1 cellular context compared by ENCODE assay signal in the genomic region with DNA sequence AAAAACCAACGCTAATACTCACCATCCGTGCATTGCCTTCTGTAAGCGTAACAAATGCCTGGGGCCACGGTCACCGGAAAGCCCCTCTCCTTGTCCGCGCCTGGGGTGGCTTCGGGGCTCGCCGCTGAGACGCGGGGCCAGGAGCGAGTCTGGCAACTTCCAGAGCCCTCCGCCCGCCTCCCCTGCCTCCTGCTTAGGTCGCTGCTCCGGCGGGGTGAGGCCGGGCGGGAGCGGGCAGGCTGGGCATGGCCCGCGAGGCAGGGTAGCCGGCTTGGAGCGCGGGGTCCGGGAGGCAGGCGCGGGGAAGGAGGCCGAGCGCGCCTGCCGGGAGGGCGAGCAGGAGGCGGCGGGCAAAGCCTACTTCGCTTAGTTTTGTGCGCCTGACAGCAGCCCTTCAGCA.
TF ChIP-seq lines count a peak whose summit lies in the region.

No MANE protein-coding gene starts in this region.

TF ChIP-seq in WTC11, 78 proteins besides CTCF, POLR2A, EP300 and RAD21 (continued from another document):
- TF ChIP-seq ZNF232 (CRISPR knock-in tag; IDR thresholded peaks at IDR 0.05) (peak; percentile 51; the same call in 1 of the 2 replicates), NR3C1 (CRISPR knock-in tag; conservative IDR thresholded peaks at IDR 0.05; ENCODE audit: low read depth) (no peak), ZNF671 (CRISPR knock-in tag; IDR thresholded peaks at IDR 0.05) (no peak), ZNF317 (CRISPR knock-in tag; IDR thresholded peaks at IDR 0.05; ENCODE audit: borderline replicate concordance, low read depth) (no peak), FOXK1 (CRISPR knock-in tag; IDR thresholded peaks at IDR 0.05) (peak; percentile 40; the same call in 1 of the 2 replicates), GTF2I (CRISPR knock-in tag; conservative IDR thresholded peaks at IDR 0.05) (no peak), NR2C2 (CRISPR knock-in tag; IDR thresholded peaks at IDR 0.05) (no peak)
- TF ChIP-seq, protein P1, sequence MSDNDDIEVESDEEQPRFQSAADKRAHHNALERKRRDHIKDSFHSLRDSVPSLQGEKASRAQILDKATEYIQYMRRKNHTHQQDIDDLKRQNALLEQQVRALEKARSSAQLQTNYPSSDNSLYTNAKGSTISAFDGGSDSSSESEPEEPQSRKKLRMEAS (CRISPR knock-in tag; IDR thresholded peaks at IDR 0.05) = peak; percentile 28; the same call in 1 of the 2 replicates
- TF ChIP-seq, protein P2, sequence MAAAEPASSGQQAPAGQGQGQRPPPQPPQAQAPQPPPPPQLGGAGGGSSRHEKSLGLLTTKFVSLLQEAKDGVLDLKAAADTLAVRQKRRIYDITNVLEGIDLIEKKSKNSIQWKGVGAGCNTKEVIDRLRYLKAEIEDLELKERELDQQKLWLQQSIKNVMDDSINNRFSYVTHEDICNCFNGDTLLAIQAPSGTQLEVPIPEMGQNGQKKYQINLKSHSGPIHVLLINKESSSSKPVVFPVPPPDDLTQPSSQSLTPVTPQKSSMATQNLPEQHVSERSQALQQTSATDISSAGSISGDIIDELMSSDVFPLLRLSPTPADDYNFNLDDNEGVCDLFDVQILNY (CRISPR knock-in tag; IDR thresholded peaks at IDR 0.05) = 0 out of 2 replicates have a peak, but pooled peaks have one; percentile 60
- TF ChIP-seq, protein P3, sequence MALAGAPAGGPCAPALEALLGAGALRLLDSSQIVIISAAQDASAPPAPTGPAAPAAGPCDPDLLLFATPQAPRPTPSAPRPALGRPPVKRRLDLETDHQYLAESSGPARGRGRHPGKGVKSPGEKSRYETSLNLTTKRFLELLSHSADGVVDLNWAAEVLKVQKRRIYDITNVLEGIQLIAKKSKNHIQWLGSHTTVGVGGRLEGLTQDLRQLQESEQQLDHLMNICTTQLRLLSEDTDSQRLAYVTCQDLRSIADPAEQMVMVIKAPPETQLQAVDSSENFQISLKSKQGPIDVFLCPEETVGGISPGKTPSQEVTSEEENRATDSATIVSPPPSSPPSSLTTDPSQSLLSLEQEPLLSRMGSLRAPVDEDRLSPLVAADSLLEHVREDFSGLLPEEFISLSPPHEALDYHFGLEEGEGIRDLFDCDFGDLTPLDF (CRISPR knock-in tag; IDR thresholded peaks at IDR 0.05) = no peak
- TF ChIP-seq, protein P4, sequence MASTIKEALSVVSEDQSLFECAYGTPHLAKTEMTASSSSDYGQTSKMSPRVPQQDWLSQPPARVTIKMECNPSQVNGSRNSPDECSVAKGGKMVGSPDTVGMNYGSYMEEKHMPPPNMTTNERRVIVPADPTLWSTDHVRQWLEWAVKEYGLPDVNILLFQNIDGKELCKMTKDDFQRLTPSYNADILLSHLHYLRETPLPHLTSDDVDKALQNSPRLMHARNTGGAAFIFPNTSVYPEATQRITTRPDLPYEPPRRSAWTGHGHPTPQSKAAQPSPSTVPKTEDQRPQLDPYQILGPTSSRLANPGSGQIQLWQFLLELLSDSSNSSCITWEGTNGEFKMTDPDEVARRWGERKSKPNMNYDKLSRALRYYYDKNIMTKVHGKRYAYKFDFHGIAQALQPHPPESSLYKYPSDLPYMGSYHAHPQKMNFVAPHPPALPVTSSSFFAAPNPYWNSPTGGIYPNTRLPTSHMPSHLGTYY (CRISPR knock-in tag; IDR thresholded peaks at IDR 0.05) = no peak
